In the genomic region with DNA sequence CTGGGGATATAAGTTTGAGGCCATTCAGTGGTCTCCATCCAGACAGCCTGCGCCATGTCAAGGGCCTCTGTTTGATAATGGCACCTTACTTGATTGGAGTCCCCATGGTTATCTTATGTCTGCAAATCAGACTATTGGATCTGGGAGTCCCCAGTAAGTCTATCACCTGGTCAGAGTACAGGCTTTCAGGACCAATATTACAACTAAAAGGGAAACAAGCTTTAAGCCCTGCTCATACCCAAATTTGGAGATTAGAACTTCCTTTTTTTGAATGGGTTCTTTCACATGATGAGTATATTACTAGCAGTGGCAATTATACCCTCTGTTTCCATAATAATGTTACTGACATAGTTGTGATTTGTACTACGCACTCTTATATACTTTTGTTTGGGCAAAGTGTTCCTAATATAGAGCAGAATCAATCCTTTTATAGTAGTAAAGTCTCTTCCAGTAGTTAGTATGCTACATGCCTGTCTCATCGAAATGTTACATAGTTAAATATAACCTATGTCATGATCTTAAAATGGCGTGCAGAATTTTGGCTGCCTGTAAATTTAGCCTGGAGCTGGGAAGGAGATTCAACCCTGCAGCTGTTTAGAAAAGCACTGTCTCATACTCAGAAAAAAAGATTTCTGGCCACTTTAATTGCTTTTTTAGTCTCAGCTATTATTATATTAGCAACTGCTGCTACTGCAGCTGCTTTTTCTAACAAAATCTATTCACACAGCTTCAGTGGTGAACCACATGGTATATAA, we compare ENCODE assay signal across 1 cellular context.
TF ChIP-seq lines count a peak whose summit lies in the region.

No MANE protein-coding gene starts in this region.

TF ChIP-seq in GM12878, 131 proteins besides CTCF, POLR2A, EP300 and RAD21 (continued from another document):
- TF ChIP-seq, protein P1, sequence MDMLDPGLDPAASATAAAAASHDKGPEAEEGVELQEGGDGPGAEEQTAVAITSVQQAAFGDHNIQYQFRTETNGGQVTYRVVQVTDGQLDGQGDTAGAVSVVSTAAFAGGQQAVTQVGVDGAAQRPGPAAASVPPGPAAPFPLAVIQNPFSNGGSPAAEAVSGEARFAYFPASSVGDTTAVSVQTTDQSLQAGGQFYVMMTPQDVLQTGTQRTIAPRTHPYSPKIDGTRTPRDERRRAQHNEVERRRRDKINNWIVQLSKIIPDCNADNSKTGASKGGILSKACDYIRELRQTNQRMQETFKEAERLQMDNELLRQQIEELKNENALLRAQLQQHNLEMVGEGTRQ (IDR thresholded peaks at IDR 0.05; ENCODE audit: borderline replicate concordance, low read depth, low read length), result no peak
- no peak for TF ChIP-seq CBX3 (IDR thresholded peaks at IDR 0.05; ENCODE audit: borderline replicate concordance, low read depth)
- TF ChIP-seq, protein P2, sequence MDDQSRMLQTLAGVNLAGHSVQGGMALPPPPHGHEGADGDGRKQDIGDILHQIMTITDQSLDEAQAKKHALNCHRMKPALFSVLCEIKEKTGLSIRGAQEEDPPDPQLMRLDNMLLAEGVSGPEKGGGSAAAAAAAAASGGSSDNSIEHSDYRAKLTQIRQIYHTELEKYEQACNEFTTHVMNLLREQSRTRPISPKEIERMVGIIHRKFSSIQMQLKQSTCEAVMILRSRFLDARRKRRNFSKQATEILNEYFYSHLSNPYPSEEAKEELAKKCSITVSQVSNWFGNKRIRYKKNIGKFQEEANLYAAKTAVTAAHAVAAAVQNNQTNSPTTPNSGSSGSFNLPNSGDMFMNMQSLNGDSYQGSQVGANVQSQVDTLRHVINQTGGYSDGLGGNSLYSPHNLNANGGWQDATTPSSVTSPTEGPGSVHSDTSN (IDR thresholded peaks at IDR 0.05; ENCODE audit: insufficient replicate concordance, low read depth, low read length), result no peak
- TF ChIP-seq, protein P3, sequence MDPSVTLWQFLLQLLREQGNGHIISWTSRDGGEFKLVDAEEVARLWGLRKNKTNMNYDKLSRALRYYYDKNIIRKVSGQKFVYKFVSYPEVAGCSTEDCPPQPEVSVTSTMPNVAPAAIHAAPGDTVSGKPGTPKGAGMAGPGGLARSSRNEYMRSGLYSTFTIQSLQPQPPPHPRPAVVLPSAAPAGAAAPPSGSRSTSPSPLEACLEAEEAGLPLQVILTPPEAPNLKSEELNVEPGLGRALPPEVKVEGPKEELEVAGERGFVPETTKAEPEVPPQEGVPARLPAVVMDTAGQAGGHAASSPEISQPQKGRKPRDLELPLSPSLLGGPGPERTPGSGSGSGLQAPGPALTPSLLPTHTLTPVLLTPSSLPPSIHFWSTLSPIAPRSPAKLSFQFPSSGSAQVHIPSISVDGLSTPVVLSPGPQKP (IDR thresholded peaks at IDR 0.05; ENCODE audit: low read depth, low read length), result peak; percentile 89
- TF ChIP-seq SRF (IDR thresholded peaks at IDR 0.05; ENCODE audit: low read depth in 2 of 2, low read length in 2 of 2), result peak; percentile 57 to 92
